In genomic region chr6:27478141-27478705, GRCh38 we compare ENCODE assay signal across 8 cellular contexts. TPM values are rescaled to one million over a fixed set of nuclear protein-coding genes. Genes with fewer than 3 reads are reported as not detected.
DNase-seq lines count a peak whose midpoint lies in the region; ATAC-seq and TF ChIP-seq lines count a peak whose summit lies in the region.

No MANE protein-coding gene starts in this region.

- DNase-seq in GM13977 (ENCODE audit: low spot score) (peak; percentile 27), NOMO-1 treated with DMSO at 0.1 percent for 48 hours (lab: John Stamatoyannopoulos, UW; ENCODE audit: unreplicated experiment) (peak; percentile 20), epithelial cell of proximal tubule (ENCODE audit: low read depth) (no peak), osteoblast (ENCODE audit: insufficient read length, low spot score, missing footprints) (no peak), middle frontal gyrus (ENCODE audit: extremely low spot score, low spot score) (no peak), activated T-cell treated with anti-CD3 and anti-CD28 coated beads for 4 hours (no peak)

- H3K27me3 ChIP-seq in osteoblast (ENCODE audit: insufficient read depth, low read length): no peaks in the 10 kb centered on the region

- peak overlapping the region; percentile 95 for H3K27ac ChIP-seq in osteoblast (ENCODE audit: low read depth, low read length)

- no peak for TF ChIP-seq CTCF in GM13977 (IDR thresholded peaks at IDR 0.05; ENCODE audit: extremely low read depth, insufficient read depth, missing control alignments)
- no peak for TF ChIP-seq CTCF in epithelial cell of proximal tubule (conservative IDR thresholded peaks at IDR 0.05; ENCODE audit: low read depth, low read length)
- no peak for TF ChIP-seq CTCF in osteoblast (IDR thresholded peaks at IDR 0.05; ENCODE audit: extremely low read depth, low read depth, low read length)

- no peaks in the 10 kb centered on the region for H4K20me1 ChIP-seq in osteoblast (ENCODE audit: insufficient read depth, low read length)

- H3K4me3 ChIP-seq in epithelial cell of proximal tubule (ENCODE audit: low read depth, low read length) (peak overlapping the region; percentile 77), osteoblast (ENCODE audit: insufficient read depth, low read length) (peak overlapping the region; percentile 78)

- peak overlapping the region; percentile 90 for H2AFZ ChIP-seq in osteoblast (ENCODE audit: low read length)

- in situ Hi-C loops in GM13977 (cut with MboI; ENCODE audit: low pct_unique_long_range_greater_than_20kb, low sequenced_read_pairs, unreplicated experiment): no loop called here

- H3K36me3 ChIP-seq in osteoblast (ENCODE audit: insufficient read depth, low read length): no peaks in the 10 kb centered on the region

- ATAC-seq in HG02588 (IDR thresholded peaks at IDR 0.05; ENCODE audit: unreplicated experiment) (peak; percentile 11), HG02981 (IDR thresholded peaks at IDR 0.05; ENCODE audit: unreplicated experiment) (no peak)

- peak overlapping the region; percentile 100 for H3K4me2 ChIP-seq in osteoblast (ENCODE audit: insufficient read depth, low read length)

- H3K79me2 ChIP-seq in osteoblast (ENCODE audit: insufficient read depth, low read length): no peaks in the 10 kb centered on the region

- peaks cover 15% of the 10 kb centered on the region for H3K4me1 ChIP-seq in osteoblast (ENCODE audit: insufficient read depth, low read length)

- H3K9me3 ChIP-seq in osteoblast (ENCODE audit: low read depth, low read length): no peaks in the 10 kb centered on the region

RNA-seq across cellular contexts. Expression of gene ZNF184, which starts 5.3 kb away (rescaled TPM):
- 3.7 and 5.7 TPM in 2 replicates for total RNA-seq in epithelial cell of proximal tubule
- total RNA-seq in osteoblast: 9.8 and 10.0 TPM in 2 replicates

Comparison
In these comparisons a context has a peak if more than half of its experiments do, and no peak if none do; other contexts are left out.
1. DNase-seq: peak in GM13977 (single experiment) and NOMO-1 treated with DMSO at 0.1 percent for 48 hours (single experiment); none in epithelial cell of proximal tubule (single experiment), osteoblast (single experiment), middle frontal gyrus (single experiment) and activated T-cell treated with anti-CD3 and anti-CD28 coated beads for 4 hours (single experiment).